Comparison of ENCODE assay signal across 8 cellular contexts in genomic region chr22:19984201-19984753, GRCh38. TPM values are rescaled to one million over a fixed set of nuclear protein-coding genes. Genes with fewer than 3 reads are reported as not detected.
DNase-seq lines count a peak whose midpoint lies in the region; TF ChIP-seq lines count a peak whose summit lies in the region.

No MANE protein-coding gene starts in this region.

- no peaks in the 10 kb centered on the region for H3K9me2 ChIP-seq in hepatocyte (replicated peaks; ENCODE audit: insufficient read depth)

- H3K9me3 Mint-ChIP-seq in T-helper 2 cell treated with Interferon-gamma antibody and Interleukin-4, amounts not matched to agents 5 μg/mL and 100 μg/mL, for 36 hours, result no peaks in the 10 kb centered on the region

- H3K27ac ChIP-seq in hepatocyte, result peak overlapping the region; percentile 62

- no peaks in the 10 kb centered on the region for H3K9me3 ChIP-seq in hepatocyte (ENCODE audit: low read depth)

- DNase-seq in A172 (ENCODE audit: low spot score), result peak; percentile 73
- peak; percentile 93 for DNase-seq in HPDE6-E6E7 (ENCODE audit: extremely low spot score)
- peak; percentile 20 for DNase-seq in amniotic stem cell (lab: John Stamatoyannopoulos, UW)
- peak; percentile 70 for DNase-seq in hepatocyte (ENCODE audit: low spot score)
- DNase-seq in cortex of kidney (lab: John Stamatoyannopoulos, UW), result no peak
- no peak for DNase-seq in activated CD8-positive, alpha-beta memory T cell treated with anti-CD3 and anti-CD28 coated beads for 24 hours
- DNase-seq in T-helper 2 cell treated with Interferon-gamma antibody and Interleukin-4, amounts not matched to agents 5 μg/mL and 100 μg/mL, for 36 hours (ENCODE audit: low spot score), result no peak
- DNase-seq in DMS114 treated with DMSO at 0.1 percent for 48 hours (lab: John Stamatoyannopoulos, UW; ENCODE audit: unreplicated experiment), result no peak

- no peaks in the 10 kb centered on the region for H3K27me3 ChIP-seq in hepatocyte

- H3K27me3 Mint-ChIP-seq in T-helper 2 cell treated with Interferon-gamma antibody and Interleukin-4, amounts not matched to agents 5 μg/mL and 100 μg/mL, for 36 hours (ENCODE audit: low read depth), result peaks cover 5% of the 10 kb centered on the region

- H3K4me1 ChIP-seq in hepatocyte (ENCODE audit: insufficient read depth), result peaks cover 12% of the 10 kb centered on the region

- no peaks in the 10 kb centered on the region for H3K4me1 Mint-ChIP-seq in T-helper 2 cell treated with Interferon-gamma antibody and Interleukin-4, amounts not matched to agents 5 μg/mL and 100 μg/mL, for 36 hours (ENCODE audit: low read depth)

- peaks cover 9% of the 10 kb centered on the region for H4K20me1 ChIP-seq in hepatocyte (ENCODE audit: insufficient read depth, poor library complexity, severe bottlenecking)

- H3K27ac Mint-ChIP-seq in T-helper 2 cell treated with Interferon-gamma antibody and Interleukin-4, amounts not matched to agents 5 μg/mL and 100 μg/mL, for 36 hours, result no peak overlapping the region

- H2AFZ ChIP-seq in hepatocyte, result no peak overlapping the region

- H3K36me3 Mint-ChIP-seq in T-helper 2 cell treated with Interferon-gamma antibody and Interleukin-4, amounts not matched to agents 5 μg/mL and 100 μg/mL, for 36 hours (ENCODE audit: low read depth), result no peaks in the 10 kb centered on the region

- H3K4me3 Mint-ChIP-seq in T-helper 2 cell treated with Interferon-gamma antibody and Interleukin-4, amounts not matched to agents 5 μg/mL and 100 μg/mL, for 36 hours, result no peak overlapping the region

- H3K79me2 ChIP-seq in hepatocyte, result peaks cover 13% of the 10 kb centered on the region

- TF ChIP-seq CTCF in hepatocyte (IDR thresholded peaks at IDR 0.05; ENCODE audit: poor library complexity), result no peak

- no peak overlapping the region for H3K4me2 ChIP-seq in hepatocyte

- no peak overlapping the region for H3K4me3 ChIP-seq in hepatocyte

- WGBS in hepatocyte (ENCODE audit: low lambda C conversion rate, missing lambda C conversion rate), result 82% methylated on average over 19 of the region's 19 CpGs

- H3K36me3 ChIP-seq in hepatocyte (replicated peaks; ENCODE audit: insufficient read depth, low read depth), result no peaks in the 10 kb centered on the region

RNA-seq across cellular contexts. Expression of gene ARVCF, which starts 32.3 kb away (rescaled TPM):
- total RNA-seq in A172 (2014; rRNA removed; shearing (Covaris generic)), result 9.3 and 22.7 TPM in 2 replicates
- total RNA-seq in hepatocyte, result 21.6 and 32.5 TPM in 2 replicates
- polyA plus RNA-seq in hepatocyte, result 23.8 and 25.8 TPM in 2 replicates

RNA-seq across cellular contexts. Expression of gene TANGO2, which starts 36.6 kb away (rescaled TPM):
- total RNA-seq in A172 (2014; rRNA removed; shearing (Covaris generic)), result 29.6 and 36.3 TPM in 2 replicates
- total RNA-seq in hepatocyte, result 21.4 and 26.2 TPM in 2 replicates
- 20.8 and 24.4 TPM in 2 replicates for polyA plus RNA-seq in hepatocyte

RNA-seq across cellular contexts. Expression of gene TXNRD2, which starts 42.7 kb away (rescaled TPM):
- 112 and 114 TPM in 2 replicates for total RNA-seq in A172 (2014; rRNA removed; shearing (Covaris generic))
- total RNA-seq in hepatocyte, result 0.60 TPM in 1 of 2 replicates, not detected in the other
- polyA plus RNA-seq in hepatocyte, result 1.6 and 2.1 TPM in 2 replicates

RNA-seq across cellular contexts. Expression of gene COMT, which starts 42.7 kb away (rescaled TPM):
- total RNA-seq in A172 (2014; rRNA removed; shearing (Covaris generic)), result 91.9 and 130 TPM in 2 replicates
- total RNA-seq in hepatocyte, result 74.5 and 78.2 TPM in 2 replicates
- 129 and 153 TPM in 2 replicates for polyA plus RNA-seq in hepatocyte

Comparison
In these comparisons a context has a peak if more than half of its experiments do, and no peak if none do; other contexts are left out.
1. DNase-seq: peak in A172 (single experiment), HPDE6-E6E7 (single experiment), amniotic stem cell (single experiment) and hepatocyte (single experiment); none in cortex of kidney (single experiment), activated CD8-positive, alpha-beta memory T cell treated with anti-CD3 and anti-CD28 coated beads for 24 hours (single experiment), T-helper 2 cell treated with Interferon-gamma antibody and Interleukin-4, amounts not matched to agents 5 μg/mL and 100 μg/mL, for 36 hours (single experiment) and DMS114 treated with DMSO at 0.1 percent for 48 hours (single experiment).
2. RNA of gene TXNRD2, which starts 42.7 kb away (total RNA-seq): 112 to 114 TPM in A172; 0.60 TPM in hepatocyte; every median in the first group is over 10 times any median in the second.